Comparison of ENCODE assay signal across 15 cellular contexts in genomic region chr1:227785812-227786608, GRCh38. TPM values are rescaled to one million over a fixed set of nuclear protein-coding genes. Genes with fewer than 3 reads are reported as not detected.
DNase-seq lines count a peak whose midpoint lies in the region; ATAC-seq and TF ChIP-seq lines count a peak whose summit lies in the region.
"Had no signal": no experiment of that assay in that cellular context is flagged by ENCODE, and none has a peak within 500 bp of the region (broad histone marks: within the 10 kb centered on the region; RNA-seq: fewer than 3 reads in every experiment).

No MANE protein-coding gene starts in this region.

- H3K36me3 ChIP-seq in adrenal gland (replicated peaks in 1 of 2), result no peaks in the 10 kb centered on the region
- no peaks in the 10 kb centered on the region for H3K36me3 ChIP-seq in aorta (ENCODE audit: control insufficient read depth in 1 of 2, insufficient read depth in 2 of 2, low read length in 1 of 2)

- H3K27ac ChIP-seq in adrenal gland (no peak overlapping the region), aorta (ENCODE audit: low read depth in 1 of 2, low read length in 2 of 2) (no peak overlapping the region)

- no peaks in the 10 kb centered on the region for H3K9me3 Mint-ChIP-seq in natural killer cell
- no peaks in the 10 kb centered on the region for H3K9me3 Mint-ChIP-seq in natural killer cell treated with Interleukin-12 subunit alpha and Interleukin-12 subunit beta and Interleukin-15 and Interleukin-18, amount 100 ng/mL, for 72 hours
- H3K9me3 Mint-ChIP-seq: H9, mesothelial cell of epicardium had no signal

- DNase-seq in natural killer cell (no peak), adrenal gland (peak in 5 of 7 donors; percentile 23 to 56 (median 40)), myocyte (ENCODE audit: low read depth) (peak; percentile 37), aorta (no peak)
- DNase-seq in natural killer cell treated with Interleukin-12 subunit alpha and Interleukin-12 subunit beta and Interleukin-15 and Interleukin-18, amount 100 ng/mL, for 72 hours (ENCODE audit: low spot score), result no peak
- DNase-seq: H9; NCI-H187; NK-92 treated with Interleukin-12 subunit alpha and Interleukin-12 subunit beta, amount 100 ng/mL, for 24 hours; SW 1271 had no signal

- peaks cover 31 to 32% of the 10 kb centered on the region in 2 donors for H3K27me3 Mint-ChIP-seq in natural killer cell (ENCODE audit: low read depth in 2 of 2)
- peaks cover 6 to 22% of the 10 kb centered on the region in 2 donors for H3K27me3 Mint-ChIP-seq in natural killer cell treated with Interleukin-12 subunit alpha and Interleukin-12 subunit beta and Interleukin-15 and Interleukin-18, amount 100 ng/mL, for 72 hours

- no peaks in the 10 kb centered on the region for H3K36me3 Mint-ChIP-seq in natural killer cell
- H3K36me3 Mint-ChIP-seq in natural killer cell treated with Interleukin-12 subunit alpha and Interleukin-12 subunit beta and Interleukin-15 and Interleukin-18, amount 100 ng/mL, for 72 hours, result peaks cover 6% of the 10 kb centered on the region
- H3K36me3 Mint-ChIP-seq: mesothelial cell of epicardium had no signal

- peaks cover 8 to 27% of the 10 kb centered on the region in 2 donors for H3K4me1 Mint-ChIP-seq in natural killer cell
- H3K4me1 Mint-ChIP-seq in natural killer cell treated with Interleukin-12 subunit alpha and Interleukin-12 subunit beta and Interleukin-15 and Interleukin-18, amount 100 ng/mL, for 72 hours (ENCODE audit: low read depth in 2 of 2), result peaks cover 0 to 9% of the 10 kb centered on the region in 2 donors

- ATAC-seq in natural killer cell (no peak), GM18907 (IDR thresholded peaks at IDR 0.05; ENCODE audit: unreplicated experiment) (no peak), GM21737 (IDR thresholded peaks at IDR 0.05; ENCODE audit: unreplicated experiment) (no peak), aorta (ENCODE audit: low FRiP score) (no peak), GM21528 (IDR thresholded peaks at IDR 0.05; ENCODE audit: low FRiP score, unreplicated experiment) (no peak)
- no peak for ATAC-seq in natural killer cell treated with Interleukin-12 subunit alpha and Interleukin-12 subunit beta and Interleukin-15 and Interleukin-18, amount 100 ng/mL, for 72 hours

- peaks cover 12 to 21% of the 10 kb centered on the region in 2 donors for H3K4me1 ChIP-seq in adrenal gland (replicated peaks in 1 of 2)
- no peaks in the 10 kb centered on the region for H3K4me1 ChIP-seq in aorta (ENCODE audit: control insufficient read depth in 1 of 2, insufficient read depth in 2 of 2, low read length in 2 of 2)

- no peak overlapping the region for H3K4me3 ChIP-seq in adrenal gland
- H3K4me3 ChIP-seq in aorta (ENCODE audit: low read length in 2 of 2), result no peak overlapping the region

- no peak for TF ChIP-seq CTCF in natural killer cell (IDR thresholded peaks at IDR 0.05)
- no peak for TF ChIP-seq CTCF in adrenal gland (IDR thresholded peaks at IDR 0.05)

- H3K4me3 Mint-ChIP-seq in natural killer cell, result peak overlapping the region; percentile 37
- H3K4me3 Mint-ChIP-seq in natural killer cell treated with Interleukin-12 subunit alpha and Interleukin-12 subunit beta and Interleukin-15 and Interleukin-18, amount 100 ng/mL, for 72 hours, result no peak overlapping the region

- H3K27ac Mint-ChIP-seq in natural killer cell, result no peak overlapping the region
- H3K27ac Mint-ChIP-seq in natural killer cell treated with Interleukin-12 subunit alpha and Interleukin-12 subunit beta and Interleukin-15 and Interleukin-18, amount 100 ng/mL, for 72 hours, result no peak overlapping the region
- H3K27ac Mint-ChIP-seq: H9, mesothelial cell of epicardium had no signal

- intact Hi-C loops in natural killer cell (cut with micrococcal nuclease), result no loop called here
- intact Hi-C loops in adrenal gland (cut with DNase I), result no loop called here
- intact Hi-C loops in aorta (cut with DNase I), result loop anchor here (5.0 to 10.0 kb wide), 3 partner anchors 51 to 379 kb away; partner anchors contain the start of genes ARF1 (in 1 of the 2), IBA57 (in 1 of the 2), JMJD4 (in 1 of the 2) and SNAP47 (in 1 of the 2)

- WGBS in adrenal gland, 4 donors, result 57 to 61% (median 59%) methylated on average over 16 to 18 of the region's 18 CpGs
- 51 to 53% methylated on average over 18 of the region's 18 CpGs for WGBS in aorta, 2 donors

- H3K27me3 ChIP-seq in adrenal gland (no peaks in the 10 kb centered on the region), aorta (ENCODE audit: control insufficient read depth in 1 of 2, insufficient read depth in 2 of 2, low read length in 1 of 2) (no peaks in the 10 kb centered on the region)
- H3K27me3 ChIP-seq: ascending aorta had no signal

- H3K9me3 ChIP-seq in adrenal gland (replicated peaks in 1 of 3) (no peaks in the 10 kb centered on the region), aorta (ENCODE audit: control insufficient read depth, low read length) (no peaks in the 10 kb centered on the region)
- H3K9me3 ChIP-seq: ascending aorta had no signal

- TF ChIP-seq POLR2A in adrenal gland (IDR thresholded peaks at IDR 0.05), result no peak

RNA-seq across cellular contexts. Expression of gene PRSS38, which starts 29.5 kb away (rescaled TPM):
- total RNA-seq in natural killer cell, result not detected
- total RNA-seq in natural killer cell treated with Interleukin-12 subunit alpha and Interleukin-12 subunit beta and Interleukin-15 and Interleukin-18, amount 100 ng/mL, for 72 hours, result not detected
- total RNA-seq in adrenal gland, result not detected
- polyA plus RNA-seq in adrenal gland, result not detected
- total RNA-seq in myocyte, result not detected in 2 replicates
- polyA plus RNA-seq in myocyte (2012), result not detected
- not detected for total RNA-seq in aorta
- polyA plus RNA-seq in aorta, result not detected
- total RNA-seq: activated CD8-positive, alpha-beta memory T cell treated with anti-CD3 and anti-CD28 coated beads for 36 hours; ascending aorta; H9; mesothelial cell of epicardium had no signal

RNA-seq across cellular contexts. Expression of gene SNAP47, which starts 50.8 kb away (rescaled TPM):
- total RNA-seq in natural killer cell (10 to 100 TPM; 19.0 to 24.2 (median 23.1) TPM), adrenal gland (100 to 1,000 TPM in 6 of 8 donors, 10 to 100 TPM in 2; 60.9 to 216 (median 117) TPM), myocyte (42.9 and 43.1 TPM in 2 replicates), aorta (10 to 100 TPM; 18.1 to 24.6 TPM)
- 10 to 100 TPM; 23.5 to 32.5 TPM for total RNA-seq in natural killer cell treated with Interleukin-12 subunit alpha and Interleukin-12 subunit beta and Interleukin-15 and Interleukin-18, amount 100 ng/mL, for 72 hours
- polyA plus RNA-seq in adrenal gland (10 to 100 TPM; 24.5 to 52.8 (median 43.5) TPM), aorta (10 to 100 TPM; 14.6 to 14.8 TPM)
- polyA plus RNA-seq in myocyte (2012), result 39.9 TPM

RNA-seq across cellular contexts. Expression of gene JMJD4, which starts 50.9 kb away (rescaled TPM):
- total RNA-seq in natural killer cell, result 10 to 100 TPM in 2 of 3 donors, 1 to 10 TPM in 1; 8.8 to 12.4 (median 12.3) TPM
- total RNA-seq in natural killer cell treated with Interleukin-12 subunit alpha and Interleukin-12 subunit beta and Interleukin-15 and Interleukin-18, amount 100 ng/mL, for 72 hours, result 10 to 100 TPM; 17.3 to 34.0 TPM
- total RNA-seq in adrenal gland, result 10 to 100 TPM; 19.7 to 57.5 (median 29.6) TPM
- polyA plus RNA-seq in adrenal gland, result 10 to 100 TPM in 2 of 3 donors, 1 to 10 TPM in 1; 8.6 to 29.8 (median 25.7) TPM
- total RNA-seq in myocyte, result 25.4 and 40.2 TPM in 2 replicates
- polyA plus RNA-seq in myocyte (2012), result 25.1 TPM
- total RNA-seq in aorta, result 10 to 100 TPM; 13.3 to 14.4 TPM
- polyA plus RNA-seq in aorta, result 10 to 100 TPM; 10.6 to 11.9 TPM

Comparison
In these comparisons a context has a peak if more than half of its experiments do, and no peak if none do; other contexts are left out.
1. DNase-seq: peak in adrenal gland (5 of 7) and myocyte (single experiment); none in natural killer cell (single experiment), natural killer cell treated with Interleukin-12 subunit alpha and Interleukin-12 subunit beta and Interleukin-15 and Interleukin-18, amount 100 ng/mL, for 72 hours (single experiment) and aorta (0 of 2).
2. intact Hi-C loops: an anchor here in aorta (5.0 to 10.0 kb wide); none called in natural killer cell and adrenal gland.